ENCODE assay signal across 8 cellular contexts in genomic region chr7:130910949-130911944, GRCh38.
A peak's percentile ranks its signal among the peaks of the same experiment; 100 is the strongest.
DNase-seq lines count a peak whose midpoint lies in the region; ATAC-seq, FAIRE-seq and TF ChIP-seq lines count a peak whose summit lies in the region.

No MANE protein-coding gene starts in this region.

- no peaks in the 10 kb centered on the region for H3K27me3 ChIP-seq in PC-3 (ENCODE audit: low read length)
- no peaks in the 10 kb centered on the region for H3K27me3 ChIP-seq in naive thymus-derived CD4-positive, alpha-beta T cell (ENCODE audit: control insufficient read depth in 2 of 2, insufficient read depth in 2 of 2, low read length in 2 of 2)

- no peak for TF ChIP-seq CTCF in PC-3 (conservative IDR thresholded peaks at IDR 0.05; ENCODE audit: low read depth, low read length)

- peaks cover 44% of the 10 kb centered on the region for H3F3A ChIP-seq in PC-3 (ENCODE audit: low read length, unreplicated experiment)

- H3K36me3 ChIP-seq in PC-3 (ENCODE audit: low read depth, low read length) = peaks cover 43% of the 10 kb centered on the region
- no peaks in the 10 kb centered on the region for H3K36me3 ChIP-seq in naive thymus-derived CD4-positive, alpha-beta T cell (ENCODE audit: control insufficient read depth in 2 of 3, insufficient read depth in 3 of 3, low read length in 3 of 3)

- H3K36me3 Mint-ChIP-seq in dendritic cell treated with granulocyte-macrophage colony-stimulating factor and Interleukin-4, amounts not matched to agents 40 ng/mL and 50 ng/mL, for 4 days (ENCODE audit: low read depth) = peaks cover 37% of the 10 kb centered on the region
- H3K36me3 Mint-ChIP-seq in naive thymus-derived CD4-positive, alpha-beta T cell = peaks cover 0 to 32% (median 3%) of the 10 kb centered on the region in 5 donors

- in situ Hi-C loops in Caki2 (cut with HindIII; ENCODE audit: low pct_unique_long_range_greater_than_20kb, low sequenced_read_pairs) = no loop called here

- H3K27ac Mint-ChIP-seq in dendritic cell treated with granulocyte-macrophage colony-stimulating factor and Interleukin-4, amounts not matched to agents 40 ng/mL and 50 ng/mL, for 4 days = peak overlapping the region; percentile 79
- peak overlapping the region in 8 of 9 donors; percentile 86 to 97 (median 93) for H3K27ac Mint-ChIP-seq in naive thymus-derived CD4-positive, alpha-beta T cell

- ATAC-seq in PC-3 (peak; percentile 6), HG03460 (IDR thresholded peaks at IDR 0.05; ENCODE audit: unreplicated experiment) (no peak), HG02610 (IDR thresholded peaks at IDR 0.05; ENCODE audit: unreplicated experiment) (no peak)
- no peak for ATAC-seq in naive thymus-derived CD4-positive, alpha-beta T cell

- peaks cover 53% of the 10 kb centered on the region for H3K4me1 ChIP-seq in PC-3 (ENCODE audit: insufficient read depth, low read length)
- peaks cover 38 to 55% of the 10 kb centered on the region in 2 donors for H3K4me1 ChIP-seq in naive thymus-derived CD4-positive, alpha-beta T cell (ENCODE audit: control insufficient read depth in 2 of 2, insufficient read depth in 2 of 2, low read length in 2 of 2)

- no peaks in the 10 kb centered on the region for H3K9me3 Mint-ChIP-seq in dendritic cell treated with granulocyte-macrophage colony-stimulating factor and Interleukin-4, amounts not matched to agents 40 ng/mL and 50 ng/mL, for 4 days
- H3K9me3 Mint-ChIP-seq in naive thymus-derived CD4-positive, alpha-beta T cell = no peaks in the 10 kb centered on the region

- intact Hi-C loops in PC-3 (cut with micrococcal nuclease) = no loop called here
- intact Hi-C loops in dendritic cell treated with granulocyte-macrophage colony-stimulating factor and Interleukin-4, amounts not matched to agents 40 ng/mL and 50 ng/mL, for 4 days (cut with micrococcal nuclease) = no loop called here
- intact Hi-C loops in naive thymus-derived CD4-positive, alpha-beta T cell (cut with micrococcal nuclease) = loop anchor here (1.0 to 5.0 kb wide), 6 partner anchors 14 to 421 kb away; partner anchors contain the start of gene MKLN1 (in 1 of the 2)

- no peak overlapping the region for H2AFZ ChIP-seq in PC-3 (ENCODE audit: low read length)

- CTCF ChIA-PET in PC-3 (lab: Charles Lee) = interaction anchor here (2.6 kb wide), 1 partner anchor 14 kb away, joined by 14 read pairs; no protein-coding TSS in a partner anchor
- CTCF ChIA-PET in naive thymus-derived CD4-positive, alpha-beta T cell (lab: Charles Lee) = interaction anchor here (0.7 to 1.2 kb wide), 5 partner anchors 14 to 129 kb away, joined by 3 to 6 read pairs (median 3); no protein-coding TSS in a partner anchor

- peak overlapping the region; percentile 92 for H3K4me2 ChIP-seq in PC-3 (ENCODE audit: low read length)

- no peaks in the 10 kb centered on the region for H3K9me2 ChIP-seq in PC-3 (replicated peaks; ENCODE audit: low read length)

- no peaks in the 10 kb centered on the region for H3K27me3 Mint-ChIP-seq in dendritic cell treated with granulocyte-macrophage colony-stimulating factor and Interleukin-4, amounts not matched to agents 40 ng/mL and 50 ng/mL, for 4 days
- no peaks in the 10 kb centered on the region for H3K27me3 Mint-ChIP-seq in naive thymus-derived CD4-positive, alpha-beta T cell

- H3K4me1 Mint-ChIP-seq in dendritic cell treated with granulocyte-macrophage colony-stimulating factor and Interleukin-4, amounts not matched to agents 40 ng/mL and 50 ng/mL, for 4 days (ENCODE audit: low read depth) = peaks cover 71% of the 10 kb centered on the region
- H3K4me1 Mint-ChIP-seq in naive thymus-derived CD4-positive, alpha-beta T cell = peaks cover 43 to 86% (median 81%) of the 10 kb centered on the region in 7 donors

- no peaks in the 10 kb centered on the region for H3K9me3 ChIP-seq in PC-3 (ENCODE audit: low read length)
- no peaks in the 10 kb centered on the region for H3K9me3 ChIP-seq in naive thymus-derived CD4-positive, alpha-beta T cell (ENCODE audit: control insufficient read depth in 2 of 3, low read length in 3 of 3)

- peaks cover 93% of the 10 kb centered on the region for H3K79me2 ChIP-seq in PC-3 (ENCODE audit: low read length)

- peak overlapping the region; percentile 92 for H3K4me3 ChIP-seq in PC-3 (ENCODE audit: low read length)
- H3K4me3 ChIP-seq in naive thymus-derived CD4-positive, alpha-beta T cell (ENCODE audit: low read length) = peak overlapping the region; percentile 66

- peak overlapping the region; percentile 99 for H3K27ac ChIP-seq in PC-3 (ENCODE audit: low read length)
- peak overlapping the region; percentile 88 for H3K27ac ChIP-seq in naive thymus-derived CD4-positive, alpha-beta T cell (ENCODE audit: low read depth, low read length)

- no peak overlapping the region for H3K4me3 Mint-ChIP-seq in dendritic cell treated with granulocyte-macrophage colony-stimulating factor and Interleukin-4, amounts not matched to agents 40 ng/mL and 50 ng/mL, for 4 days
- H3K4me3 Mint-ChIP-seq in naive thymus-derived CD4-positive, alpha-beta T cell = peak overlapping the region; percentile 80 to 100 (median 92)

- H3K9ac ChIP-seq in PC-3 (ENCODE audit: low read length) = peak overlapping the region; percentile 94

- peaks cover 37% of the 10 kb centered on the region for H4K20me1 ChIP-seq in PC-3 (ENCODE audit: low read length)

- peak; percentile 71 for DNase-seq in Caki2 (ENCODE audit: low read depth)
- peak; percentile 55 for DNase-seq in PC-3
- peak in 1 of 9 donors; percentile 15 for DNase-seq in naive thymus-derived CD4-positive, alpha-beta T cell
- DNase-seq in GM19239 (ENCODE audit: insufficient read length, low spot score) = no peak
- no peak for DNase-seq in NCI-H146 (lab: John Stamatoyannopoulos, UW)

- POLR2A ChIA-PET in PC-3 (lab: Charles Lee; ENCODE audit: unreplicated experiment) = interaction anchor here (0.7 to 2.5 kb wide), 5 partner anchors 8 to 152 kb away, joined by 3 to 49 read pairs (median 7); no protein-coding TSS in a partner anchor
- POLR2A ChIA-PET in naive thymus-derived CD4-positive, alpha-beta T cell (lab: Charles Lee) = interaction anchor here (0.7 to 1.5 kb wide), 4 partner anchors 14 to 80 kb away, joined by 3 to 5 read pairs (median 3); no protein-coding TSS in a partner anchor

- TSS peak; percentile 31 for BruUV-seq in PC-3 (replicated peaks; lab: Mats Ljungman, UMichigan)

- no peak for FAIRE-seq in GM19239 (lab: Jason Lieb, UNC)

Comparison
In these comparisons a context has a peak if more than half of its experiments do, and no peak if none do; other contexts are left out.
1. DNase-seq: peak in Caki2 (single experiment) and PC-3 (single experiment); none in GM19239 (single experiment) and NCI-H146 (single experiment).
2. intact Hi-C loops: an anchor here in naive thymus-derived CD4-positive, alpha-beta T cell (1.0 to 5.0 kb wide); none called in PC-3 and dendritic cell treated with granulocyte-macrophage colony-stimulating factor and Interleukin-4, amounts not matched to agents 40 ng/mL and 50 ng/mL, for 4 days.